10 cellular contexts compared by ENCODE assay signal in the genomic region with DNA sequence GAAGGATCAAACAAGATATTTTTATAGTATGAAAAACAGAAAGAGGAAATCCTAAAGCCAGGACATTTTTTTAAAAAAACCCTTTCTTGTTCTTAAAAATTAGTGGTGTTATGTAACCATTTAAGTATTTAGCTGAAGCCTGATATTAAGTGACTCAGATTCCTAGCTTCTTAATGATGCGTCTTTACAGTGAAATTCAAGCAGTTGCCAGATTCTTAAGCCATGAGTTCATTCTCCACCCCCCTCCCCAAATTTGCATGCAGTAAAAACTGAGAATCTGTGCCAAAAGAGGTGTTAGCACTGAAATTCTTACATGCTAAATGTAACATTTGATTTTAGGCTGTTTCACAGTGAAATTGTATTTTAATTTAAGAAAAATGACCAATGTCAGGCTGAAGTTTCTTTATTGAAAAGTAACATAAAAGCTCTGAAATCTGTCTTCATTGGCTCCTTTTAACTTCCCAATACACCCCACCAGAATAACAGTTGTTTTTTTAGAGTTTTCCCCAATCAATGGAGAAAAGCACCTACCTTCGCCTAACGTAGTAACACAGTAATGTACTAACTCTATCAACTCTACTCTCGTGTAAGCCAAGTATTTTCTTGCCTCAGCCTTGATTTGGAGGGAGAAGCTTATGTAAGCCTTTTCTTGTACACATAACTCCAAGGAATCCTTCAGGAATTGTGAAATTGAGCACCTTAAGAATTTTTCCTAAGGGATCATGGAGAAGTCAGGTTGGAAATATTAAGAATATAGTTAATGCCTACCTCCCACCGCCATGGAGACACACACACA.
DNase-seq lines count a peak whose midpoint lies in the region; ATAC-seq and TF ChIP-seq lines count a peak whose summit lies in the region.
"Had no signal": no experiment of that assay in that cellular context is flagged by ENCODE, and none has a peak within 500 bp of the region (broad histone marks: within the 10 kb centered on the region; RNA-seq: fewer than 3 reads in every experiment).

No MANE protein-coding gene starts in this region.

- no peak overlapping the region for H3K27ac Mint-ChIP-seq in MCF 10A (ENCODE audit: low read depth, unreplicated experiment)

- H3K36me3 ChIP-seq in breast epithelium (no peaks in the 10 kb centered on the region), iPS-20b (ENCODE audit: insufficient read depth, low read depth, low read length) (no peaks in the 10 kb centered on the region), thoracic aorta (no peaks in the 10 kb centered on the region)

- intact Hi-C loops in MCF 10A (cut with micrococcal nuclease), result no loop called here
- intact Hi-C loops in breast epithelium (cut with DNase I; ENCODE audit: low total_unique reads), result no loop called here

- no peak for TF ChIP-seq CTCF in MCF 10A (IDR thresholded peaks at IDR 0.05; ENCODE audit: unreplicated experiment)
- no peak for TF ChIP-seq CTCF in breast epithelium (IDR thresholded peaks at IDR 0.05)
- no peak for TF ChIP-seq CTCF in thoracic aorta (IDR thresholded peaks at IDR 0.05)

- no peaks in the 10 kb centered on the region for H3K27me3 Mint-ChIP-seq in MCF 10A (ENCODE audit: insufficient read depth, unreplicated experiment)

- H3K9me3 ChIP-seq in breast epithelium, result no peaks in the 10 kb centered on the region
- H3K9me3 ChIP-seq in iPS-20b (ENCODE audit: insufficient read depth, low read depth, low read length), result no peaks in the 10 kb centered on the region
- no peaks in the 10 kb centered on the region for H3K9me3 ChIP-seq in thoracic aorta

- no peak for TF ChIP-seq POLR2A in breast epithelium (IDR thresholded peaks at IDR 0.05)

- H3K4me1 ChIP-seq in breast epithelium, result no peaks in the 10 kb centered on the region
- H3K4me1 ChIP-seq in iPS-20b (ENCODE audit: insufficient read depth, low read length), result peaks cover 23% of the 10 kb centered on the region
- peaks cover 17 to 23% of the 10 kb centered on the region in 2 donors for H3K4me1 ChIP-seq in thoracic aorta (ENCODE audit: control insufficient read depth in 1 of 2, low read depth in 2 of 2)

- ATAC-seq in thoracic aorta (ENCODE audit: insufficient number of reproducible peaks, low FRiP score, low read depth) (no peak), GM18517 (IDR thresholded peaks at IDR 0.05; ENCODE audit: unreplicated experiment) (no peak)

- H3K4me1 Mint-ChIP-seq in MCF 10A (ENCODE audit: insufficient read depth, unreplicated experiment), result peaks cover 18% of the 10 kb centered on the region

- no TSS peak for BruUV-seq in MCF 10A (replicated peaks; lab: Mats Ljungman, UMichigan)

- CTCF ChIA-PET in MCF 10A (lab: Yijun Ruan, JAX), result interaction anchor here (0.6 kb wide), 1 partner anchor 18 kb away, joined by 3 read pairs; no protein-coding TSS in a partner anchor

- H3K27me3 ChIP-seq in breast epithelium, result no peaks in the 10 kb centered on the region
- H3K27me3 ChIP-seq in iPS-20b (ENCODE audit: insufficient read depth, low read length), result no peaks in the 10 kb centered on the region
- no peaks in the 10 kb centered on the region for H3K27me3 ChIP-seq in thoracic aorta (replicated peaks; ENCODE audit: insufficient read depth)

- no peaks in the 10 kb centered on the region for H3K9me3 Mint-ChIP-seq in MCF 10A (ENCODE audit: unreplicated experiment)

- H3K4me3 ChIP-seq in breast epithelium, result no peak overlapping the region
- H3K4me3 ChIP-seq in iPS-20b (ENCODE audit: low read length), result 0 out of 2 replicates have a peak overlapping the region, but pooled peaks have one; percentile 22
- H3K4me3 ChIP-seq in thoracic aorta, result peak overlapping the region; percentile 5

- peak overlapping the region; percentile 28 for H3K4me3 Mint-ChIP-seq in MCF 10A (ENCODE audit: unreplicated experiment)

- no peak overlapping the region for H3K9ac ChIP-seq in iPS-20b (ENCODE audit: low read depth, low read length)

- no peaks in the 10 kb centered on the region for H3K36me3 Mint-ChIP-seq in MCF 10A (ENCODE audit: insufficient read depth, unreplicated experiment)

- peak; percentile 40 for DNase-seq in MCF 10A (ENCODE audit: unreplicated experiment)
- DNase-seq in breast epithelium (ENCODE audit: low spot score in 2 of 2), result no peak
- DNase-seq in astrocyte of the hippocampus (ENCODE audit: low read depth, low spot score), result peak; percentile 89
- no peak for DNase-seq in thoracic aorta (ENCODE audit: low spot score)
- DNase-seq in activated CD4-positive, alpha-beta T cell treated with anti-CD3 and anti-CD28 coated beads for 1 hour, result no peak
- no peak for DNase-seq in mesenteric fat pad (ENCODE audit: low spot score)
- DNase-seq: 8988T, NCI-H187 treated with DMSO at 0.1 percent for 48 hours had no signal

- H3K27ac ChIP-seq in breast epithelium (no peak overlapping the region), iPS-20b (ENCODE audit: low read length) (peak overlapping the region; percentile 82), thoracic aorta (no peak overlapping the region)

- POLR2A ChIA-PET in MCF 10A (lab: Yijun Ruan, JAX), result interaction anchor here (0.7 to 4.4 kb wide), 6 partner anchors 8 to 67 kb away, joined by 3 to 30 read pairs (median 6); no protein-coding TSS in a partner anchor

Comparison
In these comparisons a context has a peak if more than half of its experiments do, and no peak if none do; other contexts are left out.
1. DNase-seq: peak in MCF 10A (single experiment) and astrocyte of the hippocampus (single experiment); none in breast epithelium (0 of 2), thoracic aorta (single experiment), activated CD4-positive, alpha-beta T cell treated with anti-CD3 and anti-CD28 coated beads for 1 hour (single experiment) and mesenteric fat pad (single experiment).
2. H3K4me3 ChIP-seq: peak in iPS-20b (single experiment) and thoracic aorta (single experiment); none in breast epithelium (0 of 3).